13 cellular contexts compared by ENCODE assay signal in the genomic region with DNA sequence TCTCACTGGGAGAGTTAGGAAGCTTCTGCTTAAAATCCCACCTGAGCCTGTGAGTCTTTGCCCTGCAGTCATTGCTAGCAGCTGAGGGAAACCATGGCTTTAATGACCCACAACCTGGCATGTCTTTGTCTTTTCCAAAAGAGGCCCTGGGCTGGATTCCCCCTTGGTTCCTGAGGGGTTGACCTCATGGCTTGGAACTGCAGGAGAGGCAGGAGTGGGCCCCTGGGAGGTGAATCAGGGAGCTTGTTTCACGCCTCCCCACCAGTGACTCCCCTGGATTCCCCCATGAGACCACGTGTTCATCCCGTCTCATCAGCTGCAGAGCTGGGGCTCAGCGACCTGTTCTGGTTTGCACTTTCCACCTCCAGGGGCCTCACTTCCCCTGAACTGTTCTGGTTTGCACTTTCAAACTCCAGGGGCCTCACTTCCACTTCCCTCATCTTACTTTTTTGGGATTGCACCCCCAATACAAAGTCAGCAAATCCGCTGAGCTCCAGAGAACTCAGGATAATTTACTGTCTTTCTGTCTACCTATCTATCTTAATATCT. TPM values are rescaled to one million over a fixed set of nuclear protein-coding genes. Genes with fewer than 3 reads are reported as not detected.
DNase-seq lines count a peak whose midpoint lies in the region; ATAC-seq and TF ChIP-seq lines count a peak whose summit lies in the region.
"Had no signal": no experiment of that assay in that cellular context is flagged by ENCODE, and none has a peak within 500 bp of the region (broad histone marks: within the 10 kb centered on the region; RNA-seq: fewer than 3 reads in every experiment).

No MANE protein-coding gene starts in this region.

- no peak overlapping the region for H3K27ac Mint-ChIP-seq in memory B cell
- no peak overlapping the region for H3K27ac Mint-ChIP-seq in CD8-positive, alpha-beta T cell

- H3K4me3 Mint-ChIP-seq in memory B cell, result no peak overlapping the region
- no peak overlapping the region for H3K4me3 Mint-ChIP-seq in CD8-positive, alpha-beta T cell
- H3K4me3 Mint-ChIP-seq: CD14-positive monocyte had no signal

- ATAC-seq in GM18858 (IDR thresholded peaks at IDR 0.05; ENCODE audit: unreplicated experiment), result peak; percentile 66
- peak; percentile 89 for ATAC-seq in GM21529 (IDR thresholded peaks at IDR 0.05; ENCODE audit: unreplicated experiment)
- peak; percentile 38 for ATAC-seq in HG03175 (IDR thresholded peaks at IDR 0.05; ENCODE audit: unreplicated experiment)
- peak; percentile 37 for ATAC-seq in memory B cell (ENCODE audit: low read depth)
- ATAC-seq in CD8-positive, alpha-beta T cell, result no peak

- no peaks in the 10 kb centered on the region for H3K36me3 Mint-ChIP-seq in memory B cell
- H3K36me3 Mint-ChIP-seq in CD8-positive, alpha-beta T cell, result no peaks in the 10 kb centered on the region
- H3K36me3 Mint-ChIP-seq: CD14-positive monocyte had no signal

- TF ChIP-seq POLR2A in Peyer's patch (IDR thresholded peaks at IDR 0.05), result no peak

- no peak for DNase-seq in memory B cell (ENCODE audit: low spot score in 2 of 2)
- DNase-seq in CD8-positive, alpha-beta T cell, result no peak
- no peak for DNase-seq in Peyer's patch
- no peak for DNase-seq in LoVo (ENCODE audit: low spot score)
- DNase-seq in DMS 273 treated with DMSO at 0.1 percent for 48 hours (lab: John Stamatoyannopoulos, UW), result no peak
- DNase-seq: MG63; NCI-H2227 treated with DMSO at 0.1 percent for 48 hours; stimulated activated CD4-positive, alpha-beta T cell treated with anti-CD3 and anti-CD28 coated beads, Interleukin-1b, Interleukin-23, amount 100 ng/mL, for 48 hours; T-helper 2 cell had no signal

- H3K27me3 ChIP-seq in CD8-positive, alpha-beta T cell (ENCODE audit: insufficient read depth, low read length), result no peaks in the 10 kb centered on the region
- no peaks in the 10 kb centered on the region for H3K27me3 ChIP-seq in Peyer's patch
- H3K27me3 ChIP-seq: MG63 had no signal

- intact Hi-C loops in CD8-positive, alpha-beta T cell (cut with DNase I, micrococcal nuclease), result no loop called here

- H3K36me3 ChIP-seq in CD8-positive, alpha-beta T cell (ENCODE audit: insufficient read depth, low read length), result no peaks in the 10 kb centered on the region
- no peaks in the 10 kb centered on the region for H3K36me3 ChIP-seq in Peyer's patch
- H3K36me3 ChIP-seq: MG63 had no signal

- peaks cover 11% of the 10 kb centered on the region for H3K27me3 Mint-ChIP-seq in memory B cell
- peaks cover 19% of the 10 kb centered on the region for H3K27me3 Mint-ChIP-seq in CD8-positive, alpha-beta T cell (ENCODE audit: low read depth)

- no peaks in the 10 kb centered on the region for H3K9me3 Mint-ChIP-seq in memory B cell
- no peaks in the 10 kb centered on the region for H3K9me3 Mint-ChIP-seq in CD8-positive, alpha-beta T cell

- H3K9me3 ChIP-seq in CD8-positive, alpha-beta T cell (ENCODE audit: low read length), result no peaks in the 10 kb centered on the region
- H3K9me3 ChIP-seq in Peyer's patch, result no peaks in the 10 kb centered on the region
- H3K9me3 ChIP-seq: MG63 had no signal

- POLR2A ChIA-PET in CD8-positive, alpha-beta T cell (lab: Charles Lee), result no interaction called here

- peaks cover 12% of the 10 kb centered on the region for H3K4me1 Mint-ChIP-seq in memory B cell
- peaks cover 10% of the 10 kb centered on the region for H3K4me1 Mint-ChIP-seq in CD8-positive, alpha-beta T cell (ENCODE audit: low read depth)

- CTCF ChIA-PET in CD8-positive, alpha-beta T cell (lab: Charles Lee), result no interaction called here

- TF ChIP-seq CTCF in CD8-positive, alpha-beta T cell (IDR thresholded peaks at IDR 0.05), result no peak
- TF ChIP-seq CTCF in Peyer's patch (IDR thresholded peaks at IDR 0.05), result no peak

- no peak overlapping the region for H3K27ac ChIP-seq in CD8-positive, alpha-beta T cell (ENCODE audit: low read depth, low read length)
- H3K27ac ChIP-seq in Peyer's patch, result no peak overlapping the region

- H3K4me1 ChIP-seq in CD8-positive, alpha-beta T cell (ENCODE audit: insufficient read depth, low read length), result peaks cover 15% of the 10 kb centered on the region
- H3K4me1 ChIP-seq in Peyer's patch, result peaks cover 0 to 13% (median 2%) of the 10 kb centered on the region in 4 donors

- no peak overlapping the region for H3K4me3 ChIP-seq in CD8-positive, alpha-beta T cell (ENCODE audit: low read depth, low read length)
- no peak overlapping the region for H3K4me3 ChIP-seq in Peyer's patch
- H3K4me3 ChIP-seq: MG63 had no signal

RNA-seq across cellular contexts. Expression of gene TMEM18, which starts 58.5 kb away (rescaled TPM):
- 10 to 100 TPM; 30.7 to 33.6 TPM for total RNA-seq in CD8-positive, alpha-beta T cell
- 10 to 100 TPM; 13.9 to 22.8 (median 16.4) TPM for total RNA-seq in Peyer's patch
